Comparison of ENCODE assay signal across 23 cellular contexts in the genomic region with DNA sequence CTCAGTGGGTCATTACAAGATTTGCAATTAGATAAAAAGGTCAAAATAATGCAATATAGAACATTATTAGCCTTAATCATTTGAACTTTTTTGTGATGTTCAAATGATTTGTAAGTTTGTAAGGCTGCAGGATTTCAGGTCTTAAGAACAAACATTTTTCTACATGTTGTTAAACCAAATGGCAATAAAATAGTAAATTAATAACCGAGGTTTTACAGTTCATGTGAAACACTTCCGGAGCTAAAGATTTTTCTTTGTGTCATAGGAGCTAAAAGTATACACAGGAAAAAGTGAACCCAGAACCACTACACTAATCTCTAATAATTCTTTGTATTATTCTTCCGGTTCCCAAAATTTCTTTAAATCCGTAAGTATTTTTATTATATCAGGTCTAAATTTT.
"Had no signal": no experiment of that assay in that cellular context is flagged by ENCODE, and none has a peak within 500 bp of the region (broad histone marks: within the 10 kb centered on the region; RNA-seq: fewer than 3 reads in every experiment).

No MANE protein-coding gene starts in this region.

- H3K27me3 ChIP-seq: brain microvascular endothelial cell, cardiac muscle cell, MG63, Peyer's patch, SJSA1 had no signal

- H3K9me3 ChIP-seq: MG63, Peyer's patch, SJSA1 had no signal

- ATAC-seq: activated CD4-positive, alpha-beta T cell treated with anti-CD3 and anti-CD28 coated beads for 36 hours; activated T-helper 17 cell treated with anti-CD3 and anti-CD28 coated beads, Interleukin-2, amount 50 U/mL, for 72 hours had no signal

- H3K27ac ChIP-seq: brain microvascular endothelial cell, cardiac muscle cell, Peyer's patch, SJSA1, WERI-Rb-1 had no signal

- H3K4me3 ChIP-seq: cardiac muscle cell, MG63, Peyer's patch, SJSA1 had no signal

- DNase-seq: activated CD4-positive, alpha-beta memory T cell treated with anti-CD3 and anti-CD28 coated beads, Interleukin-2, amount 10 ng/mL, durations not matched to agents 7 days and 5 days; activated CD4-positive, alpha-beta T cell treated with anti-CD3 and anti-CD28 coated beads for 36 hours; activated CD4-positive, alpha-beta T cell treated with anti-CD3 and anti-CD28 coated beads, Interleukin-2, amount 50 U/mL, for 1 hour; activated gamma-delta T cell; activated naive CD4-positive, alpha-beta T cell treated with anti-CD3 and anti-CD28 coated beads for 36 hours; activated naive CD8-positive, alpha-beta T cell treated with anti-CD3 and anti-CD28 coated beads for 36 hours; activated T-cell treated with anti-CD3 and anti-CD28 coated beads for 4 hours; activated T-cell treated with anti-CD3 and anti-CD28 coated beads, Interleukin-2, amount 50 U/mL, for 48 hours; brain microvascular endothelial cell; MG63; NCI-H1105; NCI-H1436; NCI-H1694 treated with DMSO at 0.1 percent for 48 hours; NCI-H2029 treated with DMSO at 0.1 percent for 48 hours; NCI-H510A treated with DMSO at 0.1 percent for 48 hours; NCI-H69; Peyer's patch; SHP77; T-helper 1 cell; WERI-Rb-1 had no signal

- H3K4me1 ChIP-seq: Peyer's patch, SJSA1 had no signal

- H3K36me3 ChIP-seq: brain microvascular endothelial cell, cardiac muscle cell, MG63, Peyer's patch, SJSA1, WERI-Rb-1 had no signal
